18 cellular contexts compared by ENCODE assay signal in the genomic region with DNA sequence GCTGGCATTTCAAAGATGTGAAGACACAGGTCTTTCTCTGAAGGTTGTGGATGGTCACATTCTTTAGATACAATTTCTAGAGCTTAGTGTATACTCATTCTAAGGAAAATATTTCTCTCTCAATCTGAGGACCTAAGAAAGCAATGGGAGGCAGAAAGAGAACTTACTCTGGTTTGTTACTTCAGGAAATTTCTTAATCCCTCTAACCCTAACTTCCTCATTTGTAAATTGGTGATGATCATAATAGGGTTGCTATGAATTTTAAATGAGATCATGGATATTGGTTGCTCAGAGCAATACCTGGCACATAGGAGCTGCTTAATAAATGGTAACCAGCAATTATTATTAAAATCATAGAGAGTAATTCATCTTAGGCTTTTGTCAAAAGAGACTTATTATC. TPM values are rescaled to one million over a fixed set of nuclear protein-coding genes. Genes with fewer than 3 reads are reported as not detected.
DNase-seq lines count a peak whose midpoint lies in the region; ATAC-seq and TF ChIP-seq lines count a peak whose summit lies in the region.
"Had no signal": no experiment of that assay in that cellular context is flagged by ENCODE, and none has a peak within 500 bp of the region (broad histone marks: within the 10 kb centered on the region; RNA-seq: fewer than 3 reads in every experiment).

No MANE protein-coding gene starts in this region.

- no peak overlapping the region for H3K27ac ChIP-seq in naive thymus-derived CD4-positive, alpha-beta T cell (ENCODE audit: low read depth, low read length)
- no peak overlapping the region for H3K27ac ChIP-seq in esophagus muscularis mucosa (replicated peaks in 1 of 4)
- H3K27ac ChIP-seq: PC-9, RWPE1 had no signal

- no peaks in the 10 kb centered on the region for H3K4me1 ChIP-seq in naive thymus-derived CD4-positive, alpha-beta T cell (ENCODE audit: control insufficient read depth in 2 of 2, insufficient read depth in 2 of 2, low read length in 2 of 2)
- H3K4me1 ChIP-seq in esophagus muscularis mucosa, result no peaks in the 10 kb centered on the region

- DNase-seq in KBM-7 (peak; percentile 60), NOMO-1 (lab: John Stamatoyannopoulos, UW; ENCODE audit: unreplicated experiment in 2 of 2) (peak; percentile 82 to 93), SKM-1 (lab: John Stamatoyannopoulos, UW; ENCODE audit: unreplicated experiment) (peak; percentile 44), DMS79 (lab: John Stamatoyannopoulos, UW) (no peak), esophagus muscularis mucosa (ENCODE audit: extremely low spot score) (no peak), foreskin fibroblast (no peak)
- no peak for DNase-seq in naive thymus-derived CD4-positive, alpha-beta T cell
- DNase-seq: CD8-positive, alpha-beta memory T cell; MM.1S; NCI-H2081; PC-9; SHP77 treated with DMSO at 0.1 percent for 48 hours had no signal

- no peaks in the 10 kb centered on the region for H3K9me3 ChIP-seq in naive thymus-derived CD4-positive, alpha-beta T cell (ENCODE audit: control insufficient read depth in 2 of 3, low read length in 3 of 3)
- no peaks in the 10 kb centered on the region for H3K9me3 ChIP-seq in esophagus muscularis mucosa

- no peaks in the 10 kb centered on the region for H3K36me3 Mint-ChIP-seq in naive thymus-derived CD4-positive, alpha-beta T cell
- H3K36me3 Mint-ChIP-seq: CD8-positive, alpha-beta memory T cell had no signal

- no peak for TF ChIP-seq EP300 in esophagus muscularis mucosa (IDR thresholded peaks at IDR 0.05)

- H3K27me3 ChIP-seq in naive thymus-derived CD4-positive, alpha-beta T cell (ENCODE audit: control insufficient read depth in 2 of 2, insufficient read depth in 2 of 2, low read length in 2 of 2), result no peaks in the 10 kb centered on the region
- H3K27me3 ChIP-seq in esophagus muscularis mucosa, result no peaks in the 10 kb centered on the region

- no peak for TF ChIP-seq CTCF in esophagus muscularis mucosa (IDR thresholded peaks at IDR 0.05)
- TF ChIP-seq CTCF in foreskin fibroblast (IDR thresholded peaks at IDR 0.05; ENCODE audit: low read depth, low read length), result no peak

- no peaks in the 10 kb centered on the region for H3K36me3 ChIP-seq in naive thymus-derived CD4-positive, alpha-beta T cell (ENCODE audit: control insufficient read depth in 2 of 3, insufficient read depth in 3 of 3, low read length in 3 of 3)
- H3K36me3 ChIP-seq in esophagus muscularis mucosa, result no peaks in the 10 kb centered on the region

- peaks cover 0 to 23% (median 15%) of the 10 kb centered on the region in 5 donors for H3K27me3 Mint-ChIP-seq in naive thymus-derived CD4-positive, alpha-beta T cell

- peaks cover 0 to 5% (median 0%) of the 10 kb centered on the region in 11 donors for H3K9me3 Mint-ChIP-seq in naive thymus-derived CD4-positive, alpha-beta T cell
- H3K9me3 Mint-ChIP-seq: T-helper 1 cell treated with Interleukin-12 subunit alpha and Interleukin-12 subunit beta and Interleukin-4 antibody, amounts not matched to agents 30 μg/mL and 1 μg/mL, for 36 hours had no signal

- no peak overlapping the region for H3K4me3 ChIP-seq in naive thymus-derived CD4-positive, alpha-beta T cell (ENCODE audit: low read length)
- H3K4me3 ChIP-seq in esophagus muscularis mucosa, result no peak overlapping the region
- no peak overlapping the region for H3K4me3 ChIP-seq in foreskin fibroblast (ENCODE audit: low read depth in 1 of 2, low read length in 2 of 2)
- H3K4me3 ChIP-seq: PC-9 had no signal

- intact Hi-C loops in naive thymus-derived CD4-positive, alpha-beta T cell (cut with micrococcal nuclease), result no loop called here
- intact Hi-C loops in esophagus muscularis mucosa (cut with DNase I), result no loop called here

- peak; percentile 42 for ATAC-seq in naive thymus-derived CD4-positive, alpha-beta T cell
- ATAC-seq in SK-N-SH treated with all-trans-retinoic acid at 6 μM for 48 hours, result no peak

- CTCF ChIA-PET in naive thymus-derived CD4-positive, alpha-beta T cell (lab: Charles Lee), result no interaction called here

- POLR2A ChIA-PET in naive thymus-derived CD4-positive, alpha-beta T cell (lab: Charles Lee), result no interaction called here

- no peak overlapping the region for H3K4me3 Mint-ChIP-seq in naive thymus-derived CD4-positive, alpha-beta T cell
- H3K4me3 Mint-ChIP-seq: CD8-positive, alpha-beta memory T cell; T-helper 1 cell treated with Interleukin-12 subunit alpha and Interleukin-12 subunit beta and Interleukin-4 antibody, amounts not matched to agents 30 μg/mL and 1 μg/mL, for 36 hours had no signal

- peaks cover 0 to 2% (median 0%) of the 10 kb centered on the region in 7 donors for H3K4me1 Mint-ChIP-seq in naive thymus-derived CD4-positive, alpha-beta T cell
- H3K4me1 Mint-ChIP-seq: CD8-positive, alpha-beta memory T cell had no signal

- in situ Hi-C loops in KBM-7 (cut with MboI; ENCODE audit: low pct_unique_long_range_greater_than_20kb, low sequenced_read_pairs), result no loop called here

- no peak for TF ChIP-seq POLR2A in esophagus muscularis mucosa (IDR thresholded peaks at IDR 0.05; ENCODE audit: low read depth)

- H3K27ac Mint-ChIP-seq in naive thymus-derived CD4-positive, alpha-beta T cell, result no peak overlapping the region
- H3K27ac Mint-ChIP-seq: CD8-positive, alpha-beta memory T cell; T-helper 1 cell treated with Interleukin-12 subunit alpha and Interleukin-12 subunit beta and Interleukin-4 antibody, amounts not matched to agents 30 μg/mL and 1 μg/mL, for 36 hours had no signal

TF ChIP-seq in SK-N-SH treated with all-trans-retinoic acid at 6 μM for 48 hours, 23 proteins besides CTCF, POLR2A, EP300 and RAD21:
- TF ChIP-seq RARB (CRISPR knock-in tag; IDR thresholded peaks at IDR 0.05), result no peak
- no peak for TF ChIP-seq PPARA (CRISPR knock-in tag; IDR thresholded peaks at IDR 0.05; ENCODE audit: borderline replicate concordance)
- TF ChIP-seq TOX (CRISPR knock-in tag; IDR thresholded peaks at IDR 0.05; ENCODE audit: borderline replicate concordance), result no peak
- TF ChIP-seq, protein P1, sequence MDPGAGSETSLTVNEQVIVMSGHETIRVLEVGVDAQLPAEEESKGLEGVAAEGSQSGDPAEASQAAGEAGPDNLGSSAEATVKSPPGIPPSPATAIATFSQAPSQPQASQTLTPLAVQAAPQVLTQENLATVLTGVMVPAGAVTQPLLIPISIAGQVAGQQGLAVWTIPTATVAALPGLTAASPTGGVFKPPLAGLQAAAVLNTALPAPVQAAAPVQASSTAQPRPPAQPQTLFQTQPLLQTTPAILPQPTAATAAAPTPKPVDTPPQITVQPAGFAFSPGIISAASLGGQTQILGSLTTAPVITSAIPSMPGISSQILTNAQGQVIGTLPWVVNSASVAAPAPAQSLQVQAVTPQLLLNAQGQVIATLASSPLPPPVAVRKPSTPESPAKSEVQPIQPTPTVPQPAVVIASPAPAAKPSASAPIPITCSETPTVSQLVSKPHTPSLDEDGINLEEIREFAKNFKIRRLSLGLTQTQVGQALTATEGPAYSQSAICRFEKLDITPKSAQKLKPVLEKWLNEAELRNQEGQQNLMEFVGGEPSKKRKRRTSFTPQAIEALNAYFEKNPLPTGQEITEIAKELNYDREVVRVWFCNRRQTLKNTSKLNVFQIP (CRISPR knock-in tag; IDR thresholded peaks at IDR 0.05; ENCODE audit: borderline replicate concordance, low read depth), result no peak
- no peak for TF ChIP-seq TCF4 (CRISPR knock-in tag; IDR thresholded peaks at IDR 0.05; ENCODE audit: borderline replicate concordance)
- no peak for TF ChIP-seq ZC3H10 (CRISPR knock-in tag; IDR thresholded peaks at IDR 0.05)
- TF ChIP-seq ZNF565 (CRISPR knock-in tag; conservative IDR thresholded peaks at IDR 0.05; ENCODE audit: low read depth), result no peak

RNA-seq across cellular contexts. Expression of a gene that starts 22.1 kb away (rescaled TPM):
- not detected for total RNA-seq in naive thymus-derived CD4-positive, alpha-beta T cell
- polyA plus RNA-seq in naive thymus-derived CD4-positive, alpha-beta T cell, result not detected
- total RNA-seq in esophagus muscularis mucosa, result not detected
- total RNA-seq: A673; CD8-positive, alpha-beta memory T cell; LHCN-M2; PC-9 had no signal
- polyA plus RNA-seq: BJ; CD8-positive, alpha-beta memory T cell had no signal

Comparison
In these comparisons a context has a peak if more than half of its experiments do, and no peak if none do; other contexts are left out.
1. DNase-seq: peak in KBM-7 (single experiment), NOMO-1 (2 of 2) and SKM-1 (single experiment); none in naive thymus-derived CD4-positive, alpha-beta T cell (0 of 9), DMS79 (single experiment), esophagus muscularis mucosa (single experiment) and foreskin fibroblast (0 of 2).